19 cellular contexts compared by ENCODE assay signal in the genomic region with DNA sequence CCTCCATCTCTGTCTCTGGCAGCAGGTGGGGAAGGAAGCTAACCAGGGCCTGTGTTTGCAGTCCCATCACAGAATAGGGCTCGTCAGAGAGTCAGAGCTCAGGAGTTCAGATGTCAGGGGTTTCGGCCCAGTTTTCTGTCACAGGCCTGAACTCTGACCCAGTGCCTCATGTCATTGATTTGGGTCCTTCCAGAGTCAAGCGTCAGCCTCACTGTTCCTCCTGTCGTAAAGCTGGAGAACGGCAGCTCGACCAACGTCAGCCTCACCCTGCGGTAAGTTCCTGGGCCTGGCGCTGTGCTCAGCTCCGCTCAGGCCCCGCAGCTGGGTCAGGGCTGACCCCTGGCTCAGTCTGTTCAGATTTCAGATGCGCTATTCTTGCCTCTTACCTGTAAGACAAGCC. TPM values are rescaled to one million over a fixed set of nuclear protein-coding genes. Genes with fewer than 3 reads are reported as not detected.
DNase-seq lines count a peak whose midpoint lies in the region; FAIRE-seq and TF ChIP-seq lines count a peak whose summit lies in the region.
"Had no signal": no experiment of that assay in that cellular context is flagged by ENCODE, and none has a peak within 500 bp of the region (broad histone marks: within the 10 kb centered on the region; RNA-seq: fewer than 3 reads in every experiment).

No MANE protein-coding gene starts in this region.

- no peak overlapping the region for H2BK120ac ChIP-seq in H1 (replicated peaks; ENCODE audit: low read depth, low read length)

- CTCF ChIA-PET in H1 (lab: Charles Lee; ENCODE audit: partially characterized antibody), result interaction anchor here (0.7 to 2.9 kb wide), 17 partner anchors 8 to 113 kb away, joined by 3 to 20 read pairs (median 5); partner anchors contain the start of genes CTNS and SHPK

- H3K27me3 ChIP-seq in BLaER1 (no peaks in the 10 kb centered on the region), H1 (replicated peaks in 1 of 4; ENCODE audit: control insufficient read depth in 3 of 4, extremely low read depth in 1 of 4, insufficient read depth in 3 of 4, low read length in 3 of 4) (no peaks in the 10 kb centered on the region; a peak in 1 of 7 replicates)
- H3K27me3 ChIP-seq: BE2C had no signal

- DNase-seq in HTR-8/SVneo (ENCODE audit: insufficient read length, low spot score) (no peak), H1 (ENCODE audit: low read depth in 1 of 2, low spot score in 2 of 2) (no peak), nephron progenitor cell (no peak), HUDEP-2 (lab: John Stamatoyannopoulos, UW; ENCODE audit: unreplicated experiment in 76 of 76) (no peak), GM03348 (ENCODE audit: low spot score) (no peak), activated gamma-delta T cell (lab: John Stamatoyannopoulos, UW) (no peak)
- DNase-seq in activated effector memory CD4-positive, alpha-beta T cell treated with Interleukin-2 at 50 U/mL for 16 hours, result no peak
- DNase-seq: DMS 273 treated with DMSO at 0.1 percent for 48 hours, NCI-H2029 treated with DMSO at 0.1 percent for 48 hours, NCI-H524 treated with DMSO at 0.1 percent for 48 hours, SHP77 treated with DMSO at 0.1 percent for 48 hours had no signal

- no peak overlapping the region for H4K5ac ChIP-seq in H1 (ENCODE audit: insufficient read length, low read depth, low read length)

- H2BK12ac ChIP-seq in H1 (ENCODE audit: low read depth, low read length), result no peak overlapping the region

- H3K27ac ChIP-seq in BLaER1 (peak overlapping the region; percentile 88), H1 (ENCODE audit: low read depth, low read length) (0 out of 2 replicates have a peak overlapping the region, but pooled peaks have one; percentile 16)
- H3K27ac ChIP-seq: SK-N-MC had no signal

- FAIRE-seq in HTR-8/SVneo (lab: Jason Lieb, UNC) (peak; percentile 13), H1 (lab: Jason Lieb, UNC) (no peak)

- H3K27me3 Mint-ChIP-seq in nephron progenitor cell (ENCODE audit: low read depth, poor library complexity), result peaks cover 3% of the 10 kb centered on the region
- H3K27me3 Mint-ChIP-seq: CD4-positive, alpha-beta T cell; IgD-negative memory B cell had no signal

- no peak overlapping the region for H2AFZ ChIP-seq in H1 (ENCODE audit: low read length)

- no peak overlapping the region for H3K4me3 Mint-ChIP-seq in nephron progenitor cell
- H3K4me3 Mint-ChIP-seq: CD4-positive, alpha-beta T cell; H9 had no signal

- H2BK15ac ChIP-seq in H1 (ENCODE audit: low read length), result no peak overlapping the region

- no peak overlapping the region for H4K91ac ChIP-seq in H1 (replicated peaks; ENCODE audit: insufficient read length, low read length)

- no peak for TF ChIP-seq RAD21 in H1 (IDR thresholded peaks at IDR 0.05 in 1 of 2, conservative IDR thresholded peaks at IDR 0.05 in 1 of 2; ENCODE audit: low read depth in 2 of 2, low read length in 2 of 2)

- no peak overlapping the region for H3K56ac ChIP-seq in H1 (replicated peaks; ENCODE audit: insufficient read length, low read depth, low read length)

- no peak for TF ChIP-seq POLR2A in H1 (IDR thresholded peaks at IDR 0.05; ENCODE audit: control extremely low read depth in 1 of 2, low read depth in 2 of 2, low read length in 2 of 2)

- TF ChIP-seq EP300 in H1 (IDR thresholded peaks at IDR 0.05; ENCODE audit: borderline replicate concordance in 1 of 2, low read depth in 2 of 2, low read length in 2 of 2), result no peak

- POLR2A ChIA-PET in H1 (lab: Charles Lee; ENCODE audit: partially characterized antibody), result interaction anchor here (0.8 to 18.4 kb wide), 7 partner anchors 9 to 607 kb away, joined by 3 to 194 read pairs (median 8); partner anchors contain the start of genes CTNS, EMC6, SHPK and TAX1BP3

- no peaks in the 10 kb centered on the region for H4K20me1 ChIP-seq in BLaER1
- H4K20me1 ChIP-seq in H1 (replicated peaks in 1 of 2; ENCODE audit: control insufficient read depth in 1 of 2, insufficient read depth in 2 of 2, low read length in 2 of 2), result peaks cover 0 to 2% of the 10 kb centered on the region in 2 experiments

- H3K23me2 ChIP-seq in H1 (ENCODE audit: low read depth, low read length), result no peaks in the 10 kb centered on the region

- H3K18ac ChIP-seq in H1 (ENCODE audit: extremely low read depth, low read length), result no peak overlapping the region

- H3K4me3 ChIP-seq in BLaER1 (no peak overlapping the region), H1 (ENCODE audit: extremely low read depth in 1 of 4, insufficient read depth in 2 of 4, low read depth in 3 of 4, low read length in 4 of 4) (no peak overlapping the region)
- H3K4me3 ChIP-seq: GM12878, SK-N-MC had no signal

- H4K8ac ChIP-seq in H1 (ENCODE audit: extremely low read depth, insufficient read depth, low read length), result 0 out of 2 replicates have a peak overlapping the region, but pooled peaks have one; percentile 36

- H3K4me1 ChIP-seq in BLaER1, result peaks cover 48% of the 10 kb centered on the region
- H3K4me1 ChIP-seq in H1 (replicated peaks in 1 of 4; ENCODE audit: control insufficient read depth in 3 of 4, insufficient read depth in 4 of 4, low read length in 3 of 4), result no peaks in the 10 kb centered on the region
- H3K4me1 ChIP-seq: BE2C, Caco-2 had no signal

- H2AK5ac ChIP-seq in H1 (ENCODE audit: low read depth, low read length), result no peak overlapping the region

- WGBS in H1 (ENCODE audit: extremely low coverage in 1 of 2, insufficient coverage in 1 of 2, insufficient read length in 1 of 2, insufficient replicate concordance in 2 of 2, low coverage in 1 of 2, low lambda C conversion rate in 2 of 2, missing lambda C conversion rate in 1 of 2), 2 experiments, result 89% methylated on average over 12 of the region's 12 CpGs; no CpG with 5 or more reads in 1 of the 2 experiments

- peak overlapping the region; percentile 97 for H3K27ac Mint-ChIP-seq in nephron progenitor cell
- H3K27ac Mint-ChIP-seq: CD4-positive, alpha-beta T cell had no signal

- peaks cover 26% of the 10 kb centered on the region for H3K4me1 Mint-ChIP-seq in nephron progenitor cell

- no peak overlapping the region for H3K23ac ChIP-seq in H1 (ENCODE audit: insufficient read length)

- H3K4ac ChIP-seq in H1 (replicated peaks; ENCODE audit: insufficient read length, low read depth, low read length), result no peak overlapping the region

- H3K14ac ChIP-seq in H1 (ENCODE audit: insufficient read length), result no peak overlapping the region

- H3K9ac ChIP-seq in BLaER1, result peak overlapping the region; percentile 70
- H3K9ac ChIP-seq in H1 (replicated peaks in 1 of 4; ENCODE audit: extremely low read depth in 1 of 4, low read depth in 3 of 4, low read length in 3 of 4), result no peak overlapping the region

- no peak for TF ChIP-seq CTCF in H1 (IDR thresholded peaks at IDR 0.05; ENCODE audit: control extremely low read depth in 1 of 3, insufficient read depth in 1 of 3, low read depth in 1 of 3, low read length in 3 of 3)
- no peak for TF ChIP-seq CTCF in nephron progenitor cell (IDR thresholded peaks at IDR 0.05)

- H3K9me3 ChIP-seq in BLaER1 (no peaks in the 10 kb centered on the region), H1 (ENCODE audit: insufficient read depth in 2 of 2, low read depth in 1 of 2, low read length in 1 of 2) (no peaks in the 10 kb centered on the region)
- H3K9me3 ChIP-seq: BE2C, Caco-2 had no signal

- H3K9me3 Mint-ChIP-seq in nephron progenitor cell, result no peaks in the 10 kb centered on the region
- H3K9me3 Mint-ChIP-seq: CD4-positive, alpha-beta T cell; H9; IgD-negative memory B cell had no signal

- H3K36me3 Mint-ChIP-seq in nephron progenitor cell (ENCODE audit: low read depth), result peaks cover 4% of the 10 kb centered on the region

- no peaks in the 10 kb centered on the region for H3K79me1 ChIP-seq in H1 (ENCODE audit: low read depth, low read length)

- no peak overlapping the region for H2BK5ac ChIP-seq in H1 (ENCODE audit: low read depth, low read length)

- H3K4me2 ChIP-seq in BLaER1 (peak overlapping the region; percentile 85), H1 (ENCODE audit: insufficient read depth in 1 of 2, low read depth in 2 of 2, low read length in 2 of 2) (no peak overlapping the region)

- no peak overlapping the region for H2BK20ac ChIP-seq in H1 (ENCODE audit: low read length)

- H3K36me3 ChIP-seq in BLaER1 (peaks cover 26% of the 10 kb centered on the region), H1 (ENCODE audit: control insufficient read depth in 2 of 4, insufficient read depth in 4 of 4, low read length in 3 of 4) (peaks cover 0 to 5% (median 2%) of the 10 kb centered on the region in 4 experiments; a peak in 4 of 8 replicates)
- H3K36me3 ChIP-seq: BE2C had no signal

- no peaks in the 10 kb centered on the region; a peak in 1 of 4 replicates for H3K79me2 ChIP-seq in H1 (ENCODE audit: control insufficient read depth in 1 of 2, insufficient read depth in 2 of 2, low read length in 2 of 2)

RNA-seq across cellular contexts. Expression of gene CTNS, which starts 10.7 kb away (rescaled TPM):
- total RNA-seq in H1 (2021; fragmentation: NEBNext Ultra II Directional; extraction: Animal tissue kit (Norgen Biotek cat#: 25700)), result 12.9 and 16.4 TPM in 2 replicates
- 11.6 and 13.1 TPM in 2 replicates for polyA plus RNA-seq in H1 (2011; rRNA removed)
- 11.9 TPM for polyA plus RNA-seq in H1 (2011; cell fraction: cytosol; rRNA removed)
- 22.3 TPM for polyA plus RNA-seq in H1 (2011; cell fraction: nucleus; rRNA removed)
- polyA plus RNA-seq in H1 (2012, experiment 1 of 2), result 13.0 to 16.4 TPM (median 15.1 TPM) in 4 replicates
- 19.1 TPM for polyA plus RNA-seq in H1 (2012, experiment 2 of 2)
- 22.0 TPM for polyA plus RNA-seq in H1 (2013, experiment 1 of 2)
- 21.1 TPM for polyA plus RNA-seq in H1 (2013, experiment 2 of 2)
- 12.1 and 12.4 TPM in 2 replicates for polyA minus RNA-seq in H1 (2011; rRNA and poly(A)+ RNA removed)
- 6.5 TPM for polyA minus RNA-seq in H1 (2011; cell fraction: cytosol; rRNA and poly(A)+ RNA removed)
- 13.1 TPM for polyA minus RNA-seq in H1 (2011; cell fraction: nucleus; rRNA and poly(A)+ RNA removed)

RNA-seq across cellular contexts. Expression of gene SHPK, which starts 11.2 kb away (rescaled TPM):
- total RNA-seq in H1 (2021; fragmentation: NEBNext Ultra II Directional; extraction: Animal tissue kit (Norgen Biotek cat#: 25700)), result 36.7 and 37.3 TPM in 2 replicates
- polyA plus RNA-seq in H1 (2011; rRNA removed), result 28.6 and 35.5 TPM in 2 replicates
- 31.3 TPM for polyA plus RNA-seq in H1 (2011; cell fraction: cytosol; rRNA removed)
- 30.6 TPM for polyA plus RNA-seq in H1 (2011; cell fraction: nucleus; rRNA removed)
- 23.2 to 29.6 TPM (median 26.8 TPM) in 4 replicates for polyA plus RNA-seq in H1 (2012, experiment 1 of 2)
- 30.1 TPM for polyA plus RNA-seq in H1 (2012, experiment 2 of 2)
- polyA plus RNA-seq in H1 (2013, experiment 1 of 2), result 17.8 TPM
- polyA plus RNA-seq in H1 (2013, experiment 2 of 2), result 18.5 TPM
- polyA minus RNA-seq in H1 (2011; rRNA and poly(A)+ RNA removed), result 52.4 and 60.5 TPM in 2 replicates
- polyA minus RNA-seq in H1 (2011; cell fraction: cytosol; rRNA and poly(A)+ RNA removed), result 28.8 TPM
- 26.7 TPM for polyA minus RNA-seq in H1 (2011; cell fraction: nucleus; rRNA and poly(A)+ RNA removed)

RNA-seq across cellular contexts. Expression of gene TAX1BP3, which starts 21.1 kb away (rescaled TPM):
- 81.8 and 83.5 TPM in 2 replicates for total RNA-seq in H1 (2021; fragmentation: NEBNext Ultra II Directional; extraction: Animal tissue kit (Norgen Biotek cat#: 25700))
- 65.3 and 87.8 TPM in 2 replicates for polyA plus RNA-seq in H1 (2011; rRNA removed)
- 57.7 TPM for polyA plus RNA-seq in H1 (2011; cell fraction: cytosol; rRNA removed)
- polyA plus RNA-seq in H1 (2011; cell fraction: nucleus; rRNA removed), result 65.3 TPM
- 52.0 to 62.8 TPM (median 59.9 TPM) in 4 replicates for polyA plus RNA-seq in H1 (2012, experiment 1 of 2)
- polyA plus RNA-seq in H1 (2012, experiment 2 of 2), result 59.4 TPM
- polyA plus RNA-seq in H1 (2013, experiment 1 of 2), result 43.5 TPM
- polyA plus RNA-seq in H1 (2013, experiment 2 of 2), result 41.3 TPM
- 24.4 and 26.0 TPM in 2 replicates for polyA minus RNA-seq in H1 (2011; rRNA and poly(A)+ RNA removed)
- 40.2 TPM for polyA minus RNA-seq in H1 (2011; cell fraction: cytosol; rRNA and poly(A)+ RNA removed)
- 31.9 TPM for polyA minus RNA-seq in H1 (2011; cell fraction: nucleus; rRNA and poly(A)+ RNA removed)

RNA-seq across cellular contexts. Expression of gene EMC6, which starts 21.4 kb away (rescaled TPM):
- total RNA-seq in H1 (2021; fragmentation: NEBNext Ultra II Directional; extraction: Animal tissue kit (Norgen Biotek cat#: 25700)), result 81.5 and 86.5 TPM in 2 replicates
- 193 and 201 TPM in 2 replicates for polyA plus RNA-seq in H1 (2011; rRNA removed)
- polyA plus RNA-seq in H1 (2011; cell fraction: cytosol; rRNA removed), result 142 TPM
- 66.9 TPM for polyA plus RNA-seq in H1 (2011; cell fraction: nucleus; rRNA removed)
- polyA plus RNA-seq in H1 (2012, experiment 1 of 2), result 63.1 to 87.1 TPM (median 69.6 TPM) in 4 replicates
- polyA plus RNA-seq in H1 (2012, experiment 2 of 2), result 188 TPM
- polyA plus RNA-seq in H1 (2013, experiment 1 of 2), result 195 TPM
- 204 TPM for polyA plus RNA-seq in H1 (2013, experiment 2 of 2)
- polyA minus RNA-seq in H1 (2011; rRNA and poly(A)+ RNA removed), result 7.8 and 11.7 TPM in 2 replicates
- 45.8 TPM for polyA minus RNA-seq in H1 (2011; cell fraction: cytosol; rRNA and poly(A)+ RNA removed)
- polyA minus RNA-seq in H1 (2011; cell fraction: nucleus; rRNA and poly(A)+ RNA removed), result 29.2 TPM

RNA-seq across cellular contexts. Expression of gene TRPV1, which starts 38.0 kb away (rescaled TPM):
- 2.5 and 3.0 TPM in 2 replicates for total RNA-seq in H1 (2021; fragmentation: NEBNext Ultra II Directional; extraction: Animal tissue kit (Norgen Biotek cat#: 25700))
- 3.0 and 3.5 TPM in 2 replicates for polyA plus RNA-seq in H1 (2011; rRNA removed)
- polyA plus RNA-seq in H1 (2011; cell fraction: cytosol; rRNA removed), result 3.4 TPM
- 10.8 TPM for polyA plus RNA-seq in H1 (2011; cell fraction: nucleus; rRNA removed)
- polyA plus RNA-seq in H1 (2012, experiment 1 of 2), result 2.8 to 3.6 TPM (median 3.5 TPM) in 4 replicates
- polyA plus RNA-seq in H1 (2012, experiment 2 of 2), result 1.5 TPM
- 2.1 TPM for polyA plus RNA-seq in H1 (2013, experiment 1 of 2)
- polyA plus RNA-seq in H1 (2013, experiment 2 of 2), result 1.9 TPM
- polyA minus RNA-seq in H1 (2011; rRNA and poly(A)+ RNA removed), result 3.5 and 4.8 TPM in 2 replicates
- polyA minus RNA-seq in H1 (2011; cell fraction: cytosol; rRNA and poly(A)+ RNA removed), result 0.88 TPM
- 3.9 TPM for polyA minus RNA-seq in H1 (2011; cell fraction: nucleus; rRNA and poly(A)+ RNA removed)
